Comparison of ENCODE assay signal across 9 cellular contexts in genomic region chr2:85390941-85391669, GRCh38. TPM values are rescaled to one million over a fixed set of nuclear protein-coding genes. Genes with fewer than 3 reads are reported as not detected.
DNase-seq lines count a peak whose midpoint lies in the region; TF ChIP-seq lines count a peak whose summit lies in the region.
"Had no signal": no experiment of that assay in that cellular context is flagged by ENCODE, and none has a peak within 500 bp of the region (broad histone marks: within the 10 kb centered on the region; RNA-seq: fewer than 3 reads in every experiment).

No MANE protein-coding gene starts in this region.

- no peak overlapping the region for H3K4me3 Mint-ChIP-seq in activated CD4-positive, alpha-beta memory T cell treated with anti-CD3 and anti-CD28 coated beads for 36 hours
- no peak overlapping the region for H3K4me3 Mint-ChIP-seq in neural progenitor cell

- no peak overlapping the region for H3K27ac Mint-ChIP-seq in activated CD4-positive, alpha-beta memory T cell treated with anti-CD3 and anti-CD28 coated beads for 36 hours
- no peak overlapping the region for H3K27ac Mint-ChIP-seq in neural progenitor cell

- H3K27me3 ChIP-seq in effector memory CD4-positive, alpha-beta T cell (replicated peaks; ENCODE audit: control insufficient read depth, insufficient read depth, low read length, poor library complexity, severe bottlenecking): no peaks in the 10 kb centered on the region
- H3K27me3 ChIP-seq in neural progenitor cell (no peaks in the 10 kb centered on the region), thyroid gland (no peaks in the 10 kb centered on the region)

- POLR2A ChIA-PET in activated CD4-positive, alpha-beta memory T cell treated with anti-CD3 and anti-CD28 coated beads for 36 hours (lab: Charles Lee): no interaction called here

- H3K9me3 Mint-ChIP-seq in activated CD4-positive, alpha-beta memory T cell treated with anti-CD3 and anti-CD28 coated beads for 36 hours: no peaks in the 10 kb centered on the region
- H3K9me3 Mint-ChIP-seq in neural progenitor cell: no peaks in the 10 kb centered on the region

- 71 to 86% methylated on average over 5 to 9 of the region's 11 CpGs for WGBS in thyroid gland, 2 donors

- no peak overlapping the region for H2AFZ ChIP-seq in neural progenitor cell (replicated peaks)

- H3K36me3 Mint-ChIP-seq in activated CD4-positive, alpha-beta memory T cell treated with anti-CD3 and anti-CD28 coated beads for 36 hours: peaks cover 3% of the 10 kb centered on the region
- peaks cover 13% of the 10 kb centered on the region for H3K36me3 Mint-ChIP-seq in neural progenitor cell

- H3K4me3 ChIP-seq in effector memory CD4-positive, alpha-beta T cell (ENCODE audit: insufficient read depth, low read depth, low read length, poor library complexity, severe bottlenecking): no peak overlapping the region
- H3K4me3 ChIP-seq in neural progenitor cell (no peak overlapping the region), thyroid gland (replicated peaks in 1 of 3) (no peak overlapping the region)
- H3K4me3 ChIP-seq: SK-N-MC had no signal

- TF ChIP-seq CTCF in neural progenitor cell (IDR thresholded peaks at IDR 0.05): peak; percentile 68
- peak in 5 of 6 experiments; percentile 35 to 72 (median 58) for TF ChIP-seq CTCF in thyroid gland (IDR thresholded peaks at IDR 0.05)

- no peaks in the 10 kb centered on the region for H3K79me2 ChIP-seq in neural progenitor cell (ENCODE audit: low read depth)

- H3K27ac ChIP-seq in effector memory CD4-positive, alpha-beta T cell (ENCODE audit: insufficient read depth, low read length, poor library complexity, severe bottlenecking): no peak overlapping the region
- H3K27ac ChIP-seq in neural progenitor cell: no peak overlapping the region
- H3K27ac ChIP-seq in thyroid gland: peak overlapping the region in 1 of 3 donors; percentile 8
- H3K27ac ChIP-seq: SK-N-MC had no signal

- H3K9me3 ChIP-seq in effector memory CD4-positive, alpha-beta T cell (ENCODE audit: control insufficient read depth, low read length): no peaks in the 10 kb centered on the region
- no peaks in the 10 kb centered on the region for H3K9me3 ChIP-seq in neural progenitor cell (ENCODE audit: low read depth)
- no peaks in the 10 kb centered on the region for H3K9me3 ChIP-seq in thyroid gland

- CTCF ChIA-PET in activated CD4-positive, alpha-beta memory T cell treated with anti-CD3 and anti-CD28 coated beads for 36 hours (lab: Charles Lee): interaction anchor here (0.7 to 6.6 kb wide), 12 partner anchors 10 to 317 kb away, joined by 3 to 86 read pairs (median 3); partner anchors contain the start of genes RNF181 and SH2D6

- no peaks in the 10 kb centered on the region for H4K20me1 ChIP-seq in neural progenitor cell (ENCODE audit: low read depth)

- no peaks in the 10 kb centered on the region for H3K27me3 Mint-ChIP-seq in activated CD4-positive, alpha-beta memory T cell treated with anti-CD3 and anti-CD28 coated beads for 36 hours
- H3K27me3 Mint-ChIP-seq in neural progenitor cell (ENCODE audit: insufficient read depth, low read depth): peaks cover 2% of the 10 kb centered on the region

- no peak overlapping the region for H3K9ac ChIP-seq in neural progenitor cell

- H3K4me2 ChIP-seq in neural progenitor cell: no peak overlapping the region

- peaks cover 55% of the 10 kb centered on the region for H3K36me3 ChIP-seq in effector memory CD4-positive, alpha-beta T cell (ENCODE audit: control insufficient read depth, insufficient read depth, low read length)
- H3K36me3 ChIP-seq in neural progenitor cell (no peaks in the 10 kb centered on the region), thyroid gland (peaks cover 5 to 15% of the 10 kb centered on the region in 2 donors)

- H3K4me1 ChIP-seq in effector memory CD4-positive, alpha-beta T cell (ENCODE audit: control insufficient read depth, insufficient read depth, low read length, poor library complexity, severe bottlenecking): peaks cover 5% of the 10 kb centered on the region
- peaks cover 12% of the 10 kb centered on the region for H3K4me1 ChIP-seq in neural progenitor cell
- H3K4me1 ChIP-seq in thyroid gland: peaks cover 20 to 35% of the 10 kb centered on the region in 2 donors

- intact Hi-C loops in activated CD4-positive, alpha-beta memory T cell treated with anti-CD3 and anti-CD28 coated beads for 36 hours (cut with micrococcal nuclease): loop anchor here (1.0 to 2.0 kb wide), 2 partner anchors 30 to 161 kb away; no protein-coding TSS in a partner anchor
- intact Hi-C loops in thyroid gland (cut with DNase I): no loop called here

- peak; percentile 81 for DNase-seq in GM03348 (ENCODE audit: low spot score)
- peak; percentile 41 for DNase-seq in MV-4-11 (lab: John Stamatoyannopoulos, UW)
- DNase-seq in activated CD4-positive, alpha-beta memory T cell treated with anti-CD3 and anti-CD28 coated beads for 36 hours: peak; percentile 75
- peak; percentile 39 to 49 (median 43) for DNase-seq in effector memory CD4-positive, alpha-beta T cell
- peak; percentile 70 for DNase-seq in neural progenitor cell (ENCODE audit: low spot score)
- peak; percentile 65 to 69 for DNase-seq in thyroid gland
- DNase-seq in NCI-H774 (lab: John Stamatoyannopoulos, UW): no peak
- DNase-seq in NCI-H446 treated with DMSO at 0.1 percent for 48 hours (lab: John Stamatoyannopoulos, UW): no peak

- TF ChIP-seq POLR2A in thyroid gland (IDR thresholded peaks at IDR 0.05): no peak

- peaks cover 10% of the 10 kb centered on the region for H3F3A ChIP-seq in neural progenitor cell (ENCODE audit: low read depth)

- H3K4me1 Mint-ChIP-seq in activated CD4-positive, alpha-beta memory T cell treated with anti-CD3 and anti-CD28 coated beads for 36 hours (ENCODE audit: low read depth): peaks cover 4% of the 10 kb centered on the region
- peaks cover 14% of the 10 kb centered on the region for H3K4me1 Mint-ChIP-seq in neural progenitor cell

RNA-seq across cellular contexts. Expression of gene CAPG, which starts 19.1 kb away (rescaled TPM):
- total RNA-seq in activated CD4-positive, alpha-beta memory T cell treated with anti-CD3 and anti-CD28 coated beads for 36 hours: 10 to 100 TPM; 24.1 to 25.6 TPM
- total RNA-seq in neural progenitor cell (ENCODE audit: low replicate concordance) (23.9 TPM in 2 replicates), thyroid gland (100 to 1,000 TPM; 155 to 257 (median 225) TPM)

RNA-seq across cellular contexts. Expression of gene SH2D6, which starts 27.4 kb away (rescaled TPM):
- 1 to 10 TPM in 1 of 2 experiments, under 1 TPM in 1; 0.65 to 1.4 TPM for total RNA-seq in activated CD4-positive, alpha-beta memory T cell treated with anti-CD3 and anti-CD28 coated beads for 36 hours
- 0.07 and 0.74 TPM in 2 replicates for total RNA-seq in neural progenitor cell (ENCODE audit: low replicate concordance)
- 1 to 10 TPM; 1.6 to 9.0 (median 4.1) TPM for total RNA-seq in thyroid gland

RNA-seq across cellular contexts. Expression of gene ELMOD3, which starts 36.5 kb away (rescaled TPM):
- 10 to 100 TPM; 11.1 to 15.0 TPM for total RNA-seq in activated CD4-positive, alpha-beta memory T cell treated with anti-CD3 and anti-CD28 coated beads for 36 hours
- total RNA-seq in neural progenitor cell (ENCODE audit: low replicate concordance) (21.5 and 28.1 TPM in 2 replicates), thyroid gland (10 to 100 TPM; 23.4 to 34.5 (median 31.4) TPM)

RNA-seq across cellular contexts. Expression of gene RETSAT, which starts 36.8 kb away (rescaled TPM):
- total RNA-seq in activated CD4-positive, alpha-beta memory T cell treated with anti-CD3 and anti-CD28 coated beads for 36 hours: 10 to 100 TPM; 22.6 to 22.8 TPM
- total RNA-seq in neural progenitor cell (ENCODE audit: low replicate concordance): 13.3 and 19.0 TPM in 2 replicates
- total RNA-seq in thyroid gland: 100 to 1,000 TPM in 3 of 4 donors, 10 to 100 TPM in 1; 88.2 to 253 (median 182) TPM

Comparison
In these comparisons a context has a peak if more than half of its experiments do, and no peak if none do; other contexts are left out.
1. DNase-seq: peak in GM03348 (single experiment), MV-4-11 (single experiment), activated CD4-positive, alpha-beta memory T cell treated with anti-CD3 and anti-CD28 coated beads for 36 hours (single experiment), effector memory CD4-positive, alpha-beta T cell (3 of 3), neural progenitor cell (single experiment) and thyroid gland (2 of 2); none in NCI-H774 (single experiment) and NCI-H446 treated with DMSO at 0.1 percent for 48 hours (single experiment).